Comparison of ENCODE assay signal across 8 cellular contexts in genomic region chr7:30594540-30595460, GRCh38.
DNase-seq lines count a peak whose midpoint lies in the region; ATAC-seq and TF ChIP-seq lines count a peak whose summit lies in the region.

GARS1 (plus strand) TSS chr7:30594878; CDS start chr7:30594922, 44 bp downstream.

- peak within 1 kb of the TSS; percentile 99 for H3K4me3 Mint-ChIP-seq in central memory CD8-positive, alpha-beta T cell

- H3K4me3 ChIP-seq in AG10803 (ENCODE audit: low read length) = peak within 1 kb of the TSS; percentile 100

- ATAC-seq in GM19035 (IDR thresholded peaks at IDR 0.05; ENCODE audit: unreplicated experiment) = peak; percentile 93
- ATAC-seq in HG03342 (IDR thresholded peaks at IDR 0.05; ENCODE audit: unreplicated experiment) = peak; percentile 89
- ATAC-seq in activated CD4-positive, CD25-positive, alpha-beta regulatory T cell treated with anti-CD3 and anti-CD28 coated beads, Interleukin-2, amount 50 U/mL, for 24 hours = peak; percentile 91 to 94
- peak; percentile 79 for ATAC-seq in central memory CD8-positive, alpha-beta T cell (replicated peaks; ENCODE audit: extremely low read depth, poor library complexity, severe bottlenecking)

- TF ChIP-seq CTCF in AG10803 (conservative IDR thresholded peaks at IDR 0.05; ENCODE audit: low read length) = no peak

- H3K4me1 Mint-ChIP-seq in central memory CD8-positive, alpha-beta T cell = peaks cover 54% of the 10 kb centered on the region

- peaks cover 25% of the 10 kb centered on the region for H3K36me3 Mint-ChIP-seq in central memory CD8-positive, alpha-beta T cell (ENCODE audit: insufficient read depth)

- no peaks in the 10 kb centered on the region for H3K9me3 Mint-ChIP-seq in central memory CD8-positive, alpha-beta T cell

- H3K27me3 Mint-ChIP-seq in central memory CD8-positive, alpha-beta T cell = no peaks in the 10 kb centered on the region

- DNase-seq in AG10803 (ENCODE audit: low read depth) (peak; percentile 92), NCI-H446 treated with DMSO at 0.1 percent for 48 hours (lab: John Stamatoyannopoulos, UW) (peak; percentile 73), islet precursor cell (peak; percentile 93)
- DNase-seq in central memory CD8-positive, alpha-beta T cell (ENCODE audit: low spot score in 2 of 2) = peak; percentile 78 to 83
- peak; percentile 85 for DNase-seq in stimulated activated CD4-positive, alpha-beta T cell treated with anti-CD3 and anti-CD28 coated beads, Interleukin-12 subunit alpha, Interleukin-12 subunit beta, amount 100 ng/mL, for 4 hours

- H3K27ac Mint-ChIP-seq in central memory CD8-positive, alpha-beta T cell (ENCODE audit: low read depth) = peak within 1 kb of the TSS; percentile 100

Comparison
In these comparisons a context has a peak if more than half of its experiments do, and no peak if none do; other contexts are left out.
1. Peak in every context shown above with its lines: DNase-seq, ATAC-seq and H3K4me3 ChIP-seq.